ENCODE assay signal across 12 cellular contexts in the genomic region with DNA sequence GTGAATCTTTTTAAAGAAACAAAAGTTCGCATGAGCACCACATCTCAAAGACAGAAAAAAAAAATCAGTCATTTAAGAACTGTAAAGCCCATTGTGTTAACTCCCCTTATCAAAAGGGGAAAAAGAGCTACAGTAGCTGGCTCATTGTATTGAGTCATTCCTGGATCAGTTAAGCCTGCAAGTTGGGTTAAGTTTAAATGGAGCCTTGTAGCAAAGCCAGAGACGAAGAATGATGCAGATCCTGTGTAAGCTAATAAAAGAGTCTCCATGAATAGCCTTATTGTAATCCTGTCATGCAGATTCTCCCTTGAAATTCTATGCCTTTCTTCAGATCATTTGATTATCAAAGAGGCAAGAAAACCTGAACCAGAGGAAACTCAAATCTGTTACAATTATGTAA.
DNase-seq lines count a peak whose midpoint lies in the region; ATAC-seq and TF ChIP-seq lines count a peak whose summit lies in the region.
"Had no signal": no experiment of that assay in that cellular context is flagged by ENCODE, and none has a peak within 500 bp of the region (broad histone marks: within the 10 kb centered on the region; RNA-seq: fewer than 3 reads in every experiment).

No MANE protein-coding gene starts in this region.

- H3K9me3 ChIP-seq in ectodermal cell (ENCODE audit: control insufficient read depth, low read length) (peaks cover 2% of the 10 kb centered on the region), osteoblast (ENCODE audit: low read depth, low read length) (no peaks in the 10 kb centered on the region), right lobe of liver (no peaks in the 10 kb centered on the region), spleen (peaks cover 0 to 21% (median 14%) of the 10 kb centered on the region in 8 donors)

- H3K36me3 ChIP-seq in ectodermal cell (ENCODE audit: control insufficient read depth, insufficient read depth, low read length) (no peaks in the 10 kb centered on the region), osteoblast (ENCODE audit: insufficient read depth, low read length) (no peaks in the 10 kb centered on the region), right lobe of liver (peaks cover 0 to 10% (median 2%) of the 10 kb centered on the region in 4 donors), spleen (peaks cover 0 to 22% (median 0%) of the 10 kb centered on the region in 6 donors)
- H3K36me3 ChIP-seq: cardiac muscle cell had no signal

- intact Hi-C loops in right lobe of liver (cut with DNase I) (no loop called here), spleen (cut with DNase I; ENCODE audit: low total_unique reads) (no loop called here)

- H3K4me3 ChIP-seq in ectodermal cell (ENCODE audit: insufficient read depth, low read depth, low read length) (no peak overlapping the region), osteoblast (ENCODE audit: insufficient read depth, low read length) (no peak overlapping the region), right lobe of liver (no peak overlapping the region), spleen (no peak overlapping the region)
- H3K4me3 ChIP-seq: cardiac muscle cell had no signal

- no peak overlapping the region for H2AFZ ChIP-seq in osteoblast (ENCODE audit: low read length)

- DNase-seq in GM03348 (ENCODE audit: low spot score) (peak; percentile 31), NCI-H1048 (lab: John Stamatoyannopoulos, UW) (peak; percentile 67), osteoblast (ENCODE audit: insufficient read length, low spot score, missing footprints) (peak; percentile 78), right lobe of liver (no peak), spleen (no peak), NCI-H2227 treated with DMSO at 0.1 percent for 48 hours (lab: John Stamatoyannopoulos, UW) (no peak), NCI-H774 (lab: John Stamatoyannopoulos, UW) (no peak)
- DNase-seq: COR-L47; NCI-H510A; stimulated activated CD4-positive, alpha-beta T cell treated with anti-CD3 and anti-CD28 coated beads, Interleukin-15, amount 100 ng/mL, for 24 hours had no signal

- no peak for ATAC-seq in right lobe of liver

- H3K27ac ChIP-seq in ectodermal cell (ENCODE audit: insufficient read depth, low read depth, low read length, poor library complexity, severe bottlenecking) (peak overlapping the region; percentile 53), osteoblast (ENCODE audit: low read depth, low read length) (no peak overlapping the region), right lobe of liver (no peak overlapping the region), spleen (no peak overlapping the region)
- H3K27ac ChIP-seq: cardiac muscle cell had no signal

- H3K27me3 ChIP-seq in ectodermal cell (ENCODE audit: control insufficient read depth, insufficient read depth, low read length, poor library complexity, severe bottlenecking) (no peaks in the 10 kb centered on the region), osteoblast (ENCODE audit: insufficient read depth, low read length) (peaks cover 2% of the 10 kb centered on the region), right lobe of liver (no peaks in the 10 kb centered on the region), spleen (replicated peaks in 1 of 7) (no peaks in the 10 kb centered on the region)
- H3K27me3 ChIP-seq: cardiac muscle cell had no signal

- H4K20me1 ChIP-seq in osteoblast (ENCODE audit: insufficient read depth, low read length) = no peaks in the 10 kb centered on the region

- H3K79me2 ChIP-seq in osteoblast (ENCODE audit: insufficient read depth, low read length) = no peaks in the 10 kb centered on the region

- WGBS in ectodermal cell, 2 experiments = 23 to 35% methylated on average over 1 to 2 of the region's 2 CpGs
- WGBS in right lobe of liver (ENCODE audit: insufficient coverage, low coverage, low lambda C conversion rate, missing lambda C conversion rate) = 52% methylated on average over 2 of the region's 2 CpGs
- 80 to 92% (median 84%) methylated on average over 2 of the region's 2 CpGs for WGBS in spleen, 5 donors

- TF ChIP-seq CTCF in osteoblast (IDR thresholded peaks at IDR 0.05; ENCODE audit: extremely low read depth, low read depth, low read length) = no peak
- TF ChIP-seq CTCF in right lobe of liver (IDR thresholded peaks at IDR 0.05) = no peak
- TF ChIP-seq CTCF in spleen (IDR thresholded peaks at IDR 0.05 in 8 of 11, conservative IDR thresholded peaks at IDR 0.05 in 3 of 11) = no peak

- TF ChIP-seq POLR2A in right lobe of liver (IDR thresholded peaks at IDR 0.05) (no peak), spleen (IDR thresholded peaks at IDR 0.05) (no peak)

- H3K4me1 ChIP-seq in ectodermal cell (ENCODE audit: control insufficient read depth, insufficient read depth, low read length) (peaks cover 8% of the 10 kb centered on the region), osteoblast (ENCODE audit: insufficient read depth, low read length) (no peaks in the 10 kb centered on the region), right lobe of liver (no peaks in the 10 kb centered on the region), spleen (no peaks in the 10 kb centered on the region)

- no peak overlapping the region for H3K4me2 ChIP-seq in osteoblast (ENCODE audit: insufficient read depth, low read length)

Comparison
In these comparisons a context has a peak if more than half of its experiments do, and no peak if none do; other contexts are left out.
1. DNase-seq: peak in GM03348 (single experiment), NCI-H1048 (single experiment) and osteoblast (single experiment); none in right lobe of liver (0 of 3), spleen (single experiment), NCI-H2227 treated with DMSO at 0.1 percent for 48 hours (single experiment) and NCI-H774 (single experiment).